ENCODE assay signal across 15 cellular contexts in genomic region chr19:35760711-35761349, GRCh38. TPM values are rescaled to one million over a fixed set of nuclear protein-coding genes. Genes with fewer than 3 reads are reported as not detected.
"Had no signal": no experiment of that assay in that cellular context is flagged by ENCODE, and none has a peak within 500 bp of the region (broad histone marks: within the 10 kb centered on the region; RNA-seq: fewer than 3 reads in every experiment).

No MANE protein-coding gene starts in this region.

- H3K27ac ChIP-seq: epithelial cell of prostate, lower lobe of right lung, tibial nerve had no signal

- H3K4me3 Mint-ChIP-seq: activated T-helper 1 cell treated with anti-CD3 and anti-CD28 coated beads, Interleukin-12 subunit alpha, Interleukin-12 subunit beta, Interleukin-2, Interleukin-4 antibody, amounts not matched to agents 30 ng/mL and 10 ng/mL and 1 ng/mL, durations not matched to agents 14 hours and 24 hours and 36 hours; dendritic cell treated with granulocyte-macrophage colony-stimulating factor and Interleukin-4, amounts not matched to agents 40 ng/mL and 50 ng/mL, for 4 days; effector memory CD8-positive, alpha-beta T cell; stimulated activated naive B cell treated with anti-CD40 and anti-IgM and Interleukin-4, amounts not matched to agents 10 μg/mL and 1 μg/mL and 100 μg/mL, for 72 hours had no signal

- H3K4me3 ChIP-seq: heart left ventricle, lower lobe of right lung, tibial nerve had no signal

- H3K27me3 ChIP-seq: heart left ventricle, tibial nerve had no signal

- H3K27me3 Mint-ChIP-seq: effector memory CD8-positive, alpha-beta T cell had no signal

- H3K27ac Mint-ChIP-seq: activated T-helper 1 cell treated with anti-CD3 and anti-CD28 coated beads, Interleukin-12 subunit alpha, Interleukin-12 subunit beta, Interleukin-2, Interleukin-4 antibody, amounts not matched to agents 30 ng/mL and 10 ng/mL and 1 ng/mL, durations not matched to agents 14 hours and 24 hours and 36 hours; dendritic cell treated with granulocyte-macrophage colony-stimulating factor and Interleukin-4, amounts not matched to agents 40 ng/mL and 50 ng/mL, for 4 days; effector memory CD8-positive, alpha-beta T cell; stimulated activated naive B cell treated with anti-CD40 and anti-IgM and Interleukin-4, amounts not matched to agents 10 μg/mL and 1 μg/mL and 100 μg/mL, for 72 hours had no signal

- DNase-seq: anterior cingulate cortex; cerebellar nuclear complex; effector memory CD8-positive, alpha-beta T cell; left cardiac atrium; lower lobe of right lung; midbrain; stimulated activated CD4-positive, alpha-beta T cell treated with anti-CD3 and anti-CD28 coated beads, Interleukin-4, amount 100 ng/mL, for 1 hour; stimulated activated naive B cell treated with anti-CD40 and anti-IgM and Interleukin-4, amounts not matched to agents 10 μg/mL and 1 μg/mL and 100 μg/mL, for 72 hours had no signal

- FAIRE-seq: frontal cortex had no signal

- H3K9me3 Mint-ChIP-seq: activated T-helper 1 cell treated with anti-CD3 and anti-CD28 coated beads, Interleukin-12 subunit alpha, Interleukin-12 subunit beta, Interleukin-2, Interleukin-4 antibody, amounts not matched to agents 30 ng/mL and 10 ng/mL and 1 ng/mL, durations not matched to agents 14 hours and 24 hours and 36 hours; dendritic cell treated with granulocyte-macrophage colony-stimulating factor and Interleukin-4, amounts not matched to agents 40 ng/mL and 50 ng/mL, for 4 days; effector memory CD8-positive, alpha-beta T cell; stimulated activated naive B cell treated with anti-CD40 and anti-IgM and Interleukin-4, amounts not matched to agents 10 μg/mL and 1 μg/mL and 100 μg/mL, for 72 hours had no signal

- ATAC-seq: effector memory CD8-positive, alpha-beta T cell; heart left ventricle; left cardiac atrium; lower lobe of right lung; stimulated activated naive B cell treated with anti-CD40 and anti-IgM and Interleukin-4, amounts not matched to agents 10 μg/mL and 1 μg/mL and 100 μg/mL, for 72 hours had no signal

- H3K9me3 ChIP-seq: heart left ventricle, lower lobe of right lung, tibial nerve had no signal

RNA-seq across cellular contexts. Expression of gene HSPB6, which starts 4.0 kb away (rescaled TPM):
- total RNA-seq: activated T-helper 1 cell treated with anti-CD3 and anti-CD28 coated beads, Interleukin-12 subunit alpha, Interleukin-12 subunit beta, Interleukin-2, Interleukin-4 antibody, amounts not matched to agents 30 ng/mL and 10 ng/mL and 1 ng/mL, durations not matched to agents 14 hours and 24 hours and 36 hours; T-helper 2 cell treated with Interferon-gamma antibody and Interleukin-4, amounts not matched to agents 100 ng/mL and 5 ng/mL, for 36 hours had no signal
